ENCODE assay signal across 22 cellular contexts in the genomic region with DNA sequence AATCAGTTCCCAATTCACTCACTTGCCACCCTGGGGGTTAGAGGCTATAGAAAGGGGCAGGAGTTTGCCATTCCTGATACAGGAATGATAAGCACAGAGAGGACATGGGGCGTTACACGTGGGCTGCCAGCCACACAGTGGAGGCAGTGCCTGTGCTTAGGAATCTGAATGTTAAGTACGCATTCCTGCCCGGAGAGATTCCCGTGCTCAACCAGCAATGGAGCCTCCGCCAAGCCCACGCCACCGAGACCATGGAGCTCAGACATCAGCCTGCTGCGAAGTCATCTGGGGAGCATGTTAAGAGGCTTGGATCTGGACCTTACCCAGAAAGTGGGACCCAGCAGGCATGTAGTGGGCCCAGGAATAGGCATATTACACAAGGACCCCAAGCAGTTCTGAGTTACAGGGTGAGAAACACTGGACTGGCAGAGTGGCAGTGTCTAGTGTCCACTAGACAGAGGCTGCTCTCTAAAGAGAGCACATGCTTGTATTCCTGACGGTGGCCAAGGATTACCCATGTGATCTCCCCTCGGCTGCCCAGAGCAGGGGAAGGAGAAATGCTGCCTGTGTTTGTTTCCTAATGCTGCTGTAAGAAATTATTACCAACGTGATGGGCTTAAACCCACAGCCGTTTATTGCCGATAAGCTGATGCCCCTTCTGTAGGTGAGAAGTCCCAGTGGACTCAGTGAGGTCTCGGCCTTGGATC.
DNase-seq lines count a peak whose midpoint lies in the region; ATAC-seq, FAIRE-seq and TF ChIP-seq lines count a peak whose summit lies in the region.
"Had no signal": no experiment of that assay in that cellular context is flagged by ENCODE, and none has a peak within 500 bp of the region (broad histone marks: within the 10 kb centered on the region; RNA-seq: fewer than 3 reads in every experiment).

No MANE protein-coding gene starts in this region.

- H3K9me3 Mint-ChIP-seq in neural progenitor cell: peaks cover 3% of the 10 kb centered on the region

- no peaks in the 10 kb centered on the region for H3F3A ChIP-seq in neural progenitor cell (ENCODE audit: low read depth)

- TF ChIP-seq POLR2A in testis (IDR thresholded peaks at IDR 0.05): no peak

- intact Hi-C loops in left ventricle myocardium superior (cut with micrococcal nuclease): no loop called here
- intact Hi-C loops in testis (cut with DNase I; ENCODE audit: low total_unique reads): no loop called here

- H3K4me1 ChIP-seq in BLaER1: peaks cover 49% of the 10 kb centered on the region
- H3K4me1 ChIP-seq in neural progenitor cell: peaks cover 16% of the 10 kb centered on the region
- H3K4me1 ChIP-seq in testis: peaks cover 10% of the 10 kb centered on the region
- H3K4me1 ChIP-seq: A549 had no signal

- H3K4me3 Mint-ChIP-seq in neural progenitor cell: no peak overlapping the region

- H3K9ac ChIP-seq in BLaER1 (no peak overlapping the region), neural progenitor cell (no peak overlapping the region)

- H3K4me2 ChIP-seq in BLaER1 (peak overlapping the region; percentile 78; the same call in 1 of the 2 replicates), neural progenitor cell (peak overlapping the region; percentile 32)
- H3K4me2 ChIP-seq: A549 had no signal

- H3K27me3 Mint-ChIP-seq in neural progenitor cell (ENCODE audit: insufficient read depth, low read depth): peaks cover 14% of the 10 kb centered on the region

- ATAC-seq in left ventricle myocardium superior (peak; percentile 81), GM21619 (IDR thresholded peaks at IDR 0.05; ENCODE audit: unreplicated experiment) (no peak)
- ATAC-seq: A549, HepG2, PC-3 had no signal

- H3K9me3 ChIP-seq in BLaER1 (no peaks in the 10 kb centered on the region), neural progenitor cell (ENCODE audit: low read depth) (no peaks in the 10 kb centered on the region), testis (no peaks in the 10 kb centered on the region)
- H3K9me3 ChIP-seq: A549 had no signal

- peak; percentile 64 for FAIRE-seq in HTR-8/SVneo (lab: Jason Lieb, UNC)
- FAIRE-seq: A549, HepG2 had no signal

- peak overlapping the region; percentile 27 for H3K27ac Mint-ChIP-seq in neural progenitor cell

- no peak for TF ChIP-seq CTCF in neural progenitor cell (IDR thresholded peaks at IDR 0.05)
- no peak for TF ChIP-seq CTCF in testis (IDR thresholded peaks at IDR 0.05)

- 58 to 69% methylated on average over 7 to 15 of the region's 15 CpGs for WGBS in testis, 2 donors

- no peaks in the 10 kb centered on the region for H4K20me1 ChIP-seq in BLaER1
- H4K20me1 ChIP-seq in neural progenitor cell (ENCODE audit: low read depth): no peaks in the 10 kb centered on the region

- DNase-seq in HTR-8/SVneo (ENCODE audit: insufficient read length, low spot score) (no peak), left ventricle myocardium superior (no peak), neural progenitor cell (ENCODE audit: low spot score) (peak; percentile 34), NCI-H1694 (lab: John Stamatoyannopoulos, UW) (no peak), AG20443 (ENCODE audit: low spot score) (no peak), testis (no peak)
- DNase-seq: DMS79, H7, KBM-7, MV-4-11, NCI-H187, NCI-H2227 treated with DMSO at 0.1 percent for 48 hours, NCI-H524, NCI-H82, PC-3, RPMI8226, SJCRH30 had no signal

- H3K36me3 ChIP-seq in BLaER1 (no peaks in the 10 kb centered on the region), neural progenitor cell (no peaks in the 10 kb centered on the region), testis (ENCODE audit: low read depth, missing control alignments) (no peaks in the 10 kb centered on the region)
- H3K36me3 ChIP-seq: SJCRH30 had no signal

- peaks cover 22% of the 10 kb centered on the region for H3K4me1 Mint-ChIP-seq in neural progenitor cell

- H3K4me3 ChIP-seq in BLaER1: no peak overlapping the region
- no peak overlapping the region for H3K4me3 ChIP-seq in neural progenitor cell
- no peak overlapping the region for H3K4me3 ChIP-seq in testis
- H3K4me3 ChIP-seq: A549, SJCRH30 had no signal

- H3K27ac ChIP-seq in BLaER1: no peak overlapping the region
- no peak overlapping the region for H3K27ac ChIP-seq in neural progenitor cell
- no peak overlapping the region for H3K27ac ChIP-seq in testis
- H3K27ac ChIP-seq: A549, C4-2B, SJCRH30 had no signal

- no peaks in the 10 kb centered on the region for H3K36me3 Mint-ChIP-seq in neural progenitor cell

- H3K79me2 ChIP-seq in neural progenitor cell (ENCODE audit: low read depth): no peaks in the 10 kb centered on the region

- H2AFZ ChIP-seq in neural progenitor cell (replicated peaks): no peak overlapping the region

- H3K27me3 ChIP-seq in BLaER1 (no peaks in the 10 kb centered on the region), neural progenitor cell (peaks cover 9% of the 10 kb centered on the region), testis (no peaks in the 10 kb centered on the region)
- H3K27me3 ChIP-seq: SJCRH30 had no signal
